In the genomic region with DNA sequence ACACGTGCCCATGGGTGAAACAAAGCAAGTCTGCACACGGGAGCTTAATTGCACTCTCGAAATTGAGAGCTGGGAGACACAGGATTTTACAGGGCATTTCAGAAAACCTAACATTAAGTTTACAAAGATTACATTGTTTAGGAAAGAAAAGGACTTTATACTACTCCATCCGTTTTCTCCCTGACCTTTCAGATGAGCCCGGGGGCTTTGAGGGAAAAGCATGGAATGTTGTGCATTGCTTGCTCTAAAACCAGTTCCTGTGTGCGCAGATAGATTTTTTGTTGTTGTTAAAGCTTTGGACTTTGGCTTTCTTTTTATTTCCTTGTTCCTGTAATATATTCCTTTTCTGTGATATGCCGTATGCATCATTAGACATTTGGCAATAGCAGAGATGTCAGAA, we compare ENCODE assay signal across 25 cellular contexts. TPM values are rescaled to one million over a fixed set of nuclear protein-coding genes. Genes with fewer than 3 reads are reported as not detected.
DNase-seq lines count a peak whose midpoint lies in the region; ATAC-seq and TF ChIP-seq lines count a peak whose summit lies in the region.
"Had no signal": no experiment of that assay in that cellular context is flagged by ENCODE, and none has a peak within 500 bp of the region (broad histone marks: within the 10 kb centered on the region; RNA-seq: fewer than 3 reads in every experiment).

No MANE protein-coding gene starts in this region.

- DNase-seq in Caco-2 (peak; percentile 67 to 68), SK-MEL-5 (ENCODE audit: low read depth, low spot score) (peak; percentile 99), left kidney (ENCODE audit: low read depth, low spot score) (peak; percentile 35), osteocyte (ENCODE audit: extremely low spot score, unreplicated experiment) (no peak), erythroblast (lab: John Stamatoyannopoulos, UW) (no peak), NOMO-1 treated with DMSO at 0.1 percent for 48 hours (lab: John Stamatoyannopoulos, UW; ENCODE audit: unreplicated experiment) (no peak), NCI-H187 treated with DMSO at 0.1 percent for 48 hours (lab: John Stamatoyannopoulos, UW) (no peak)
- DNase-seq: activated CD8-positive, alpha-beta T cell treated with anti-CD3 and anti-CD28 coated beads for 36 hours; CD4-positive, alpha-beta T cell; KG1; left ventricle myocardium superior; NCI-H146; NCI-H446 treated with DMSO at 0.1 percent for 48 hours; sigmoid colon; stimulated activated naive CD8-positive, alpha-beta T cell treated with anti-CD3 and anti-CD28 coated beads, Interleukin-15, Interleukin-2, amounts not matched to agents 100 U/mL and 50 U/mL, for 24 hours had no signal

- in situ Hi-C loops in SK-MEL-5 (cut with HindIII; ENCODE audit: low pct_unique_long_range_greater_than_20kb, low sequenced_read_pairs), result no loop called here

- no peak overlapping the region for H3K4me3 ChIP-seq in Caco-2 (ENCODE audit: low read depth, low read length)
- H3K4me3 ChIP-seq: neural progenitor cell, sigmoid colon had no signal

- H3K4me1 Mint-ChIP-seq in Caco-2 (ENCODE audit: low read depth, unreplicated experiment) (peaks cover 16% of the 10 kb centered on the region), osteocyte (ENCODE audit: unreplicated experiment) (peaks cover 61% of the 10 kb centered on the region)

- H3K9me3 Mint-ChIP-seq in Caco-2 (ENCODE audit: unreplicated experiment) (no peaks in the 10 kb centered on the region), osteocyte (ENCODE audit: unreplicated experiment) (no peaks in the 10 kb centered on the region)
- H3K9me3 Mint-ChIP-seq: activated CD8-positive, alpha-beta T cell treated with anti-CD3 and anti-CD28 coated beads for 36 hours; activated naive CD4-positive, alpha-beta T cell treated with anti-CD3 and anti-CD28 coated beads, Interleukin-2, amount 50 U/mL, for 72 hours; CD4-positive, alpha-beta T cell; neural progenitor cell; T-helper 1 cell treated with Interleukin-12 subunit alpha and Interleukin-12 subunit beta and Interleukin-4 antibody, amounts not matched to agents 30 μg/mL and 1 μg/mL, for 36 hours had no signal

- H3K27me3 ChIP-seq in Caco-2 (replicated peaks; ENCODE audit: control insufficient read depth, insufficient read depth, low read length), result no peaks in the 10 kb centered on the region
- H3K27me3 ChIP-seq: neural progenitor cell, sigmoid colon had no signal

- H3K36me3 ChIP-seq in Caco-2 (ENCODE audit: control insufficient read depth, insufficient read depth, low read length), result no peaks in the 10 kb centered on the region
- H3K36me3 ChIP-seq: neural progenitor cell, sigmoid colon had no signal

- no TSS peak for BruUV-seq in Caco-2 (replicated peaks; lab: Mats Ljungman, UMichigan)

- CTCF ChIA-PET in Caco-2 (lab: Charles Lee), result no interaction called here

- TF ChIP-seq CTCF in Caco-2 (IDR thresholded peaks at IDR 0.05; ENCODE audit: insufficient read depth in 1 of 2, low read depth in 1 of 2, low read length in 1 of 2, severe bottlenecking in 1 of 2, unreplicated experiment in 1 of 2) (no peak), osteocyte (IDR thresholded peaks at IDR 0.05) (no peak)

- intact Hi-C loops in Caco-2 (cut with micrococcal nuclease; ENCODE audit: unreplicated experiment), result loop anchor here (1.0 kb wide), 1 partner anchor 21 kb away; no protein-coding TSS in a partner anchor

- no peak for ATAC-seq in HG02623 (IDR thresholded peaks at IDR 0.05; ENCODE audit: unreplicated experiment)
- ATAC-seq: activated CD8-positive, alpha-beta T cell treated with anti-CD3 and anti-CD28 coated beads for 36 hours; activated naive CD4-positive, alpha-beta T cell treated with anti-CD3 and anti-CD28 coated beads, Interleukin-2, amount 50 U/mL, for 72 hours; stimulated activated naive CD8-positive, alpha-beta T cell treated with anti-CD3 and anti-CD28 coated beads, Interleukin-15, Interleukin-2, amounts not matched to agents 100 U/mL and 50 U/mL, for 24 hours had no signal

- H3K4me1 ChIP-seq in Caco-2, result peaks cover 34% of the 10 kb centered on the region
- H3K4me1 ChIP-seq: neural progenitor cell had no signal

- POLR2A ChIA-PET in Caco-2 (lab: Charles Lee), result no interaction called here

- H3K27ac Mint-ChIP-seq in Caco-2 (ENCODE audit: unreplicated experiment), result peak overlapping the region; percentile 53
- H3K27ac Mint-ChIP-seq in osteocyte (ENCODE audit: unreplicated experiment), result peak overlapping the region; percentile 55
- H3K27ac Mint-ChIP-seq: activated CD8-positive, alpha-beta T cell treated with anti-CD3 and anti-CD28 coated beads for 36 hours; activated naive CD4-positive, alpha-beta T cell treated with anti-CD3 and anti-CD28 coated beads, Interleukin-2, amount 50 U/mL, for 72 hours; CD4-positive, alpha-beta T cell; T-helper 1 cell treated with Interleukin-12 subunit alpha and Interleukin-12 subunit beta and Interleukin-4 antibody, amounts not matched to agents 30 μg/mL and 1 μg/mL, for 36 hours had no signal

- H3K27me3 Mint-ChIP-seq in Caco-2 (ENCODE audit: insufficient read depth, unreplicated experiment), result no peaks in the 10 kb centered on the region
- no peaks in the 10 kb centered on the region for H3K27me3 Mint-ChIP-seq in osteocyte (ENCODE audit: unreplicated experiment)
- H3K27me3 Mint-ChIP-seq: activated CD8-positive, alpha-beta T cell treated with anti-CD3 and anti-CD28 coated beads for 36 hours; CD4-positive, alpha-beta T cell had no signal

- H3K36me3 Mint-ChIP-seq in Caco-2 (ENCODE audit: insufficient read depth, unreplicated experiment) (no peaks in the 10 kb centered on the region), osteocyte (ENCODE audit: unreplicated experiment) (no peaks in the 10 kb centered on the region)
- H3K36me3 Mint-ChIP-seq: activated naive CD4-positive, alpha-beta T cell treated with anti-CD3 and anti-CD28 coated beads, Interleukin-2, amount 50 U/mL, for 72 hours; neural progenitor cell had no signal

- H3K9me3 ChIP-seq in Caco-2, result no peaks in the 10 kb centered on the region
- H3K9me3 ChIP-seq: sigmoid colon, SK-N-SH had no signal

- H3K4me3 Mint-ChIP-seq in Caco-2 (ENCODE audit: unreplicated experiment) (no peak overlapping the region), osteocyte (ENCODE audit: unreplicated experiment) (no peak overlapping the region)
- H3K4me3 Mint-ChIP-seq: activated CD8-positive, alpha-beta T cell treated with anti-CD3 and anti-CD28 coated beads for 36 hours; CD4-positive, alpha-beta T cell; neural progenitor cell; T-helper 1 cell treated with Interleukin-12 subunit alpha and Interleukin-12 subunit beta and Interleukin-4 antibody, amounts not matched to agents 30 μg/mL and 1 μg/mL, for 36 hours had no signal

- TF ChIP-seq POLR2A in erythroblast (IDR thresholded peaks at IDR 0.05; ENCODE audit: low read length), result no peak

RNA-seq across cellular contexts. Expression of a gene that starts 26.6 kb away (rescaled TPM):
- total RNA-seq in Caco-2 (2022), result not detected in 2 replicates
- total RNA-seq in SK-MEL-5 (2014; rRNA removed; shearing (Covaris generic)), result 0.11 and 0.13 TPM in 2 replicates
- 0.12 TPM in 1 of 2 replicates, not detected in the other for polyA plus RNA-seq in SK-MEL-5 (2015; cell fraction: cytosol; rRNA removed)
- polyA plus RNA-seq in SK-MEL-5 (2015; cell fraction: nucleus; rRNA removed), result 0.52 and 0.61 TPM in 2 replicates
- total RNA-seq in osteocyte, result not detected in 2 replicates
- total RNA-seq: activated CD8-positive, alpha-beta T cell treated with anti-CD3 and anti-CD28 coated beads for 36 hours; activated naive CD4-positive, alpha-beta T cell treated with anti-CD3 and anti-CD28 coated beads, Interleukin-2, amount 50 U/mL, for 72 hours; cardiac septum; CD4-positive, alpha-beta T cell; fibroblast of lung; H1; left ventricle myocardium superior; mononuclear cell; posterior vena cava; sigmoid colon had no signal
- polyA plus RNA-seq: H1, sigmoid colon had no signal

Comparison
In these comparisons a context has a peak if more than half of its experiments do, and no peak if none do; other contexts are left out.
1. DNase-seq: peak in Caco-2 (2 of 2), SK-MEL-5 (single experiment) and left kidney (single experiment); none in osteocyte (single experiment), erythroblast (0 of 2), NOMO-1 treated with DMSO at 0.1 percent for 48 hours (single experiment) and NCI-H187 treated with DMSO at 0.1 percent for 48 hours (single experiment).